20 cellular contexts compared by ENCODE assay signal in genomic region chr22:43241138-43241597, GRCh38. TPM values are rescaled to one million over a fixed set of nuclear protein-coding genes. Genes with fewer than 3 reads are reported as not detected.
DNase-seq lines count a peak whose midpoint lies in the region; ATAC-seq, FAIRE-seq and TF ChIP-seq lines count a peak whose summit lies in the region.
"Had no signal": no experiment of that assay in that cellular context is flagged by ENCODE, and none has a peak within 500 bp of the region (broad histone marks: within the 10 kb centered on the region; RNA-seq: fewer than 3 reads in every experiment).

No MANE protein-coding gene starts in this region.

- H3K14ac ChIP-seq in H1 (ENCODE audit: insufficient read length): no peak overlapping the region

- FAIRE-seq in HepG2 (lab: Jason Lieb, UNC) (peak; percentile 84), H1 (lab: Jason Lieb, UNC) (no peak)
- FAIRE-seq: GM12892, H54 had no signal

- TF ChIP-seq CTCF in HepG2 (CRISPR knock-in tag; IDR thresholded peaks at IDR 0.05) (no peak), right lobe of liver (IDR thresholded peaks at IDR 0.05) (no peak), H1 (IDR thresholded peaks at IDR 0.05; ENCODE audit: control extremely low read depth in 1 of 3, insufficient read depth in 1 of 3, low read depth in 1 of 3, low read length in 3 of 3) (no peak), lower lobe of right lung (IDR thresholded peaks at IDR 0.05) (no peak), upper lobe of right lung (IDR thresholded peaks at IDR 0.05) (no peak), OCI-LY7 (conservative IDR thresholded peaks at IDR 0.05; ENCODE audit: low read length) (no peak)

- no peak overlapping the region for H4K5ac ChIP-seq in H1 (ENCODE audit: insufficient read length, low read depth, low read length)

- H3K4ac ChIP-seq in H1 (replicated peaks; ENCODE audit: insufficient read length, low read depth, low read length): no peak overlapping the region

- no peak overlapping the region for H3K56ac ChIP-seq in H1 (replicated peaks; ENCODE audit: insufficient read length, low read depth, low read length)

- no peaks in the 10 kb centered on the region for H3K36me3 ChIP-seq in HepG2 (replicated peaks in 1 of 2; ENCODE audit: control insufficient read depth in 1 of 2, insufficient read depth in 2 of 2, low read length in 2 of 2)
- H3K36me3 ChIP-seq in right lobe of liver: no peaks in the 10 kb centered on the region
- no peaks in the 10 kb centered on the region for H3K36me3 ChIP-seq in H1 (ENCODE audit: control insufficient read depth in 2 of 4, insufficient read depth in 4 of 4, low read length in 3 of 4)
- H3K36me3 ChIP-seq in lower lobe of right lung: no peaks in the 10 kb centered on the region
- no peaks in the 10 kb centered on the region for H3K36me3 ChIP-seq in upper lobe of right lung
- no peaks in the 10 kb centered on the region for H3K36me3 ChIP-seq in OCI-LY7 (ENCODE audit: insufficient read depth, low read length)

- ATAC-seq in HepG2: peak; percentile 76
- ATAC-seq in right lobe of liver: no peak
- ATAC-seq in lower lobe of right lung: peak; percentile 74 to 75
- ATAC-seq in upper lobe of right lung: peak; percentile 74
- no peak for ATAC-seq in GM21723 (IDR thresholded peaks at IDR 0.05; ENCODE audit: unreplicated experiment)
- ATAC-seq: HCT116 had no signal

- no peak overlapping the region for H2BK12ac ChIP-seq in H1 (ENCODE audit: low read depth, low read length)

- no peaks in the 10 kb centered on the region for H3K23me2 ChIP-seq in H1 (ENCODE audit: low read depth, low read length)

- CTCF ChIA-PET in HepG2 (lab: Yijun Ruan, JAX; ENCODE audit: low intra/inter-chr PET ratio, low total read pairs): no interaction called here
- CTCF ChIA-PET in H1 (lab: Charles Lee; ENCODE audit: partially characterized antibody): interaction anchor here (4.4 to 26.8 kb wide), 3 partner anchors 9 to 30 kb away, joined by 17 to 388 read pairs (median 35); no protein-coding TSS in a partner anchor
- CTCF ChIA-PET in OCI-LY7 (lab: Charles Lee; ENCODE audit: unreplicated experiment): no interaction called here

- H2BK15ac ChIP-seq in H1 (ENCODE audit: low read length): no peak overlapping the region

- H3K4me2 ChIP-seq in HepG2 (ENCODE audit: low read depth, low read length) (peak overlapping the region; percentile 48), H1 (ENCODE audit: insufficient read depth in 1 of 2, low read depth in 2 of 2, low read length in 2 of 2) (no peak overlapping the region), OCI-LY7 (ENCODE audit: low read length) (no peak overlapping the region)

- no peaks in the 10 kb centered on the region for H3K79me1 ChIP-seq in H1 (ENCODE audit: low read depth, low read length)

- POLR2A ChIA-PET in HepG2 (lab: Yijun Ruan, JAX): no interaction called here
- POLR2A ChIA-PET in H1 (lab: Charles Lee; ENCODE audit: partially characterized antibody): interaction anchor here (1.3 kb wide), 1 partner anchor 8 kb away, joined by 3 read pairs; no protein-coding TSS in a partner anchor
- POLR2A ChIA-PET in OCI-LY7 (lab: Charles Lee): no interaction called here

- H3K18ac ChIP-seq in H1 (ENCODE audit: extremely low read depth, low read length): no peak overlapping the region; the same call in 1 of the 2 replicates

- H3K27ac ChIP-seq in HepG2 (ENCODE audit: extremely low read length, insufficient read depth, low read length): no peak overlapping the region
- H3K27ac ChIP-seq in right lobe of liver: no peak overlapping the region
- no peak overlapping the region for H3K27ac ChIP-seq in H1 (ENCODE audit: low read depth, low read length)
- H3K27ac ChIP-seq in lower lobe of right lung: no peak overlapping the region
- no peak overlapping the region for H3K27ac ChIP-seq in upper lobe of right lung
- no peak overlapping the region for H3K27ac ChIP-seq in OCI-LY7 (ENCODE audit: low read depth, low read length, poor library complexity, severe bottlenecking)
- H3K27ac ChIP-seq: 22Rv1, HL-60 had no signal

- no peak for TF ChIP-seq RAD21 in HepG2 (CRISPR knock-in tag; IDR thresholded peaks at IDR 0.05)
- TF ChIP-seq RAD21 in H1 (IDR thresholded peaks at IDR 0.05 in 1 of 2, conservative IDR thresholded peaks at IDR 0.05 in 1 of 2; ENCODE audit: low read depth in 2 of 2, low read length in 2 of 2): no peak

- peak overlapping the region; percentile 35; the same call in 1 of the 2 replicates for H4K8ac ChIP-seq in H1 (ENCODE audit: extremely low read depth, insufficient read depth, low read length)

- no peaks in the 10 kb centered on the region for H3K9me3 ChIP-seq in HepG2 (ENCODE audit: low read length)
- no peaks in the 10 kb centered on the region for H3K9me3 ChIP-seq in right lobe of liver
- H3K9me3 ChIP-seq in H1 (ENCODE audit: insufficient read depth in 2 of 2, low read depth in 1 of 2, low read length in 1 of 2): no peaks in the 10 kb centered on the region
- H3K9me3 ChIP-seq in lower lobe of right lung: no peaks in the 10 kb centered on the region
- no peaks in the 10 kb centered on the region for H3K9me3 ChIP-seq in upper lobe of right lung
- H3K9me3 ChIP-seq in OCI-LY7 (ENCODE audit: low read length): no peaks in the 10 kb centered on the region

- no peak overlapping the region for H2BK5ac ChIP-seq in H1 (ENCODE audit: low read depth, low read length)

- H2AK5ac ChIP-seq in H1 (ENCODE audit: low read depth, low read length): no peak overlapping the region

- H3K9me2 ChIP-seq in OCI-LY7 (ENCODE audit: insufficient read depth, low read length): no peaks in the 10 kb centered on the region

- in situ Hi-C loops in HepG2 (cut with HindIII; ENCODE audit: extremely low pct_ligation_motif_present, low pct_unique_long_range_greater_than_20kb): no loop called here

- H3K9ac ChIP-seq in HepG2 (ENCODE audit: insufficient read depth, low read depth, low read length) (no peak overlapping the region), H1 (replicated peaks in 1 of 4; ENCODE audit: extremely low read depth in 1 of 4, low read depth in 3 of 4, low read length in 3 of 4) (no peak overlapping the region)

- WGBS in HepG2 (ENCODE audit: low lambda C conversion rate): 55% methylated on average over 5 of the region's 15 CpGs
- WGBS in right lobe of liver (ENCODE audit: insufficient coverage, low coverage, low lambda C conversion rate, missing lambda C conversion rate): no CpG with 5 or more reads among the region's 15 CpGs
- 89% methylated on average over 14 of the region's 15 CpGs; no CpG with 5 or more reads in 1 of the 2 experiments for WGBS in H1 (ENCODE audit: extremely low coverage in 1 of 2, insufficient coverage in 1 of 2, insufficient read length in 1 of 2, insufficient replicate concordance in 2 of 2, low coverage in 1 of 2, low lambda C conversion rate in 2 of 2, missing lambda C conversion rate in 1 of 2), 2 experiments

- no TSS peak for BruUV-seq in HepG2 (replicated peaks; lab: Mats Ljungman, UMichigan)
- no TSS peak for BruUV-seq in OCI-LY7 (replicated peaks; lab: Mats Ljungman, UMichigan)

- TF ChIP-seq POLR2A in HepG2 (IDR thresholded peaks at IDR 0.05; ENCODE audit: insufficient read depth in 1 of 2, low read depth in 2 of 2, low read length in 2 of 2) (no peak), right lobe of liver (IDR thresholded peaks at IDR 0.05) (no peak), H1 (IDR thresholded peaks at IDR 0.05; ENCODE audit: control extremely low read depth in 1 of 2, low read depth in 2 of 2, low read length in 2 of 2) (no peak)

- H3K27me3 ChIP-seq in HepG2 (ENCODE audit: control insufficient read depth in 1 of 2, insufficient read depth in 2 of 2, low read length in 2 of 2) (peaks cover 0 to 15% of the 10 kb centered on the region in 2 experiments; a peak in 4 of 5 replicates), right lobe of liver (no peaks in the 10 kb centered on the region), H1 (replicated peaks in 1 of 4; ENCODE audit: control insufficient read depth in 3 of 4, extremely low read depth in 1 of 4, insufficient read depth in 3 of 4, low read length in 3 of 4) (no peaks in the 10 kb centered on the region), lower lobe of right lung (ENCODE audit: low read depth) (no peaks in the 10 kb centered on the region), upper lobe of right lung (no peaks in the 10 kb centered on the region)

- H2AFZ ChIP-seq in HepG2 (ENCODE audit: low read length) (no peak overlapping the region), H1 (ENCODE audit: low read length) (no peak overlapping the region), OCI-LY7 (ENCODE audit: low read length) (no peak overlapping the region)

- H2BK120ac ChIP-seq in H1 (replicated peaks; ENCODE audit: low read depth, low read length): no peak overlapping the region

- H3K79me2 ChIP-seq in HepG2 (ENCODE audit: insufficient read depth, low read length): no peaks in the 10 kb centered on the region
- no peaks in the 10 kb centered on the region for H3K79me2 ChIP-seq in H1 (ENCODE audit: control insufficient read depth in 1 of 2, insufficient read depth in 2 of 2, low read length in 2 of 2)
- H3K79me2 ChIP-seq in OCI-LY7 (ENCODE audit: insufficient read depth, low read depth, low read length): no peaks in the 10 kb centered on the region

- H3K4me3 ChIP-seq in HepG2 (replicated peaks in 1 of 3; ENCODE audit: insufficient read depth in 1 of 3, low read depth in 2 of 3, low read length in 3 of 3): no peak overlapping the region; a peak in 1 of 6 replicates
- H3K4me3 ChIP-seq in right lobe of liver: no peak overlapping the region
- H3K4me3 ChIP-seq in H1 (ENCODE audit: extremely low read depth in 1 of 4, insufficient read depth in 2 of 4, low read depth in 3 of 4, low read length in 4 of 4): no peak overlapping the region
- H3K4me3 ChIP-seq in lower lobe of right lung: no peak overlapping the region
- H3K4me3 ChIP-seq in upper lobe of right lung: no peak overlapping the region
- H3K4me3 ChIP-seq in OCI-LY7 (ENCODE audit: low read depth, low read length, poor library complexity, severe bottlenecking): no peak overlapping the region

- TF ChIP-seq EP300 in HepG2 (IDR thresholded peaks at IDR 0.05; ENCODE audit: low read depth in 2 of 2, low read length in 2 of 2) (peak in 1 of 2 experiments; percentile 23; a peak in 1 of 4 replicates), HepG2 (CRISPR knock-in tag; IDR thresholded peaks at IDR 0.05; ENCODE audit: borderline replicate concordance) (0 out of 2 replicates have a peak, but pooled peaks have one; percentile 31), H1 (IDR thresholded peaks at IDR 0.05; ENCODE audit: borderline replicate concordance in 1 of 2, low read depth in 2 of 2, low read length in 2 of 2) (no peak)

- peak; percentile 88 for DNase-seq in HepG2 (ENCODE audit: low spot score)
- no peak for DNase-seq in right lobe of liver
- no peak for DNase-seq in H1 (ENCODE audit: low read depth in 1 of 2, low spot score in 2 of 2)
- DNase-seq in lower lobe of right lung: peak; percentile 81
- peak; percentile 84 for DNase-seq in upper lobe of right lung
- no peak for DNase-seq in OCI-LY7 (ENCODE audit: low spot score)
- DNase-seq in NCI-H345 treated with DMSO at 0.1 percent for 48 hours (lab: John Stamatoyannopoulos, UW; ENCODE audit: unreplicated experiment): no peak
- DNase-seq: ACHN; C1 segment of cervical spinal cord; CD4-positive, alpha-beta T cell; DMS153; DMS79 treated with DMSO at 0.1 percent for 48 hours; EL; GDM1 had no signal

- H3K4me1 ChIP-seq in HepG2 (ENCODE audit: insufficient read depth, low read length) (peaks cover 87% of the 10 kb centered on the region), right lobe of liver (peaks cover 2 to 32% (median 19%) of the 10 kb centered on the region in 4 donors), H1 (replicated peaks in 1 of 4; ENCODE audit: control insufficient read depth in 3 of 4, insufficient read depth in 4 of 4, low read length in 3 of 4) (no peaks in the 10 kb centered on the region; a peak in 1 of 7 replicates), lower lobe of right lung (peaks cover 49% of the 10 kb centered on the region), upper lobe of right lung (peaks cover 37% of the 10 kb centered on the region), OCI-LY7 (ENCODE audit: insufficient read depth, low read length, poor library complexity, severe bottlenecking) (no peaks in the 10 kb centered on the region)

- intact Hi-C loops in HepG2 (cut with micrococcal nuclease; ENCODE audit: unreplicated experiment): no loop called here
- intact Hi-C loops in right lobe of liver (cut with DNase I): no loop called here
- intact Hi-C loops in lower lobe of right lung (cut with DNase I): no loop called here
- intact Hi-C loops in upper lobe of right lung (cut with DNase I): no loop called here
- intact Hi-C loops in OCI-LY7 (cut with micrococcal nuclease; ENCODE audit: unreplicated experiment): no loop called here

- H3K23ac ChIP-seq in H1 (ENCODE audit: insufficient read length): no peak overlapping the region

- H4K91ac ChIP-seq in H1 (replicated peaks; ENCODE audit: insufficient read length, low read length): no peak overlapping the region

- H4K20me1 ChIP-seq in HepG2 (ENCODE audit: insufficient read depth, low read length) (no peaks in the 10 kb centered on the region), H1 (replicated peaks in 1 of 2; ENCODE audit: control insufficient read depth in 1 of 2, insufficient read depth in 2 of 2, low read length in 2 of 2) (no peaks in the 10 kb centered on the region), OCI-LY7 (ENCODE audit: insufficient read depth, low read length) (no peaks in the 10 kb centered on the region)

- no peak overlapping the region for H2BK20ac ChIP-seq in H1 (ENCODE audit: low read length)

RNA-seq across cellular contexts. Expression of gene TTLL12, which starts 54.2 kb away (rescaled TPM):
- total RNA-seq in HepG2 (2016; rRNA removed; fragmentation: Illumina TruSeq; extraction: Trizol) (34.1 and 38.1 TPM in 2 replicates), right lobe of liver (10 to 100 TPM; 18.6 to 43.5 (median 24.4) TPM), lower lobe of right lung (21.6 TPM), upper lobe of right lung (20.5 TPM), OCI-LY7 (2022) (62.6 and 66.5 TPM in 2 replicates)
- total RNA-seq in HepG2 (2016; cell fraction: cytosol; rRNA removed; fragmentation: Illumina TruSeq; extraction: Trizol; ENCODE audit: low read depth): 6.3 and 6.6 TPM in 2 replicates
- 28.8 and 39.8 TPM in 2 replicates for total RNA-seq in HepG2 (2016; cell fraction: insoluble cytoplasmic fraction; rRNA removed; fragmentation: Illumina TruSeq; extraction: Trizol)
- 16.2 and 19.8 TPM in 2 replicates for total RNA-seq in HepG2 (2016; cell fraction: membrane; rRNA removed; fragmentation: Illumina TruSeq; extraction: Trizol)
- total RNA-seq in HepG2 (2016; cell fraction: nucleus; rRNA removed; fragmentation: Illumina TruSeq; extraction: Trizol): 17.4 and 21.4 TPM in 2 replicates
- polyA plus RNA-seq in HepG2 (2011; rRNA removed) (11.9 and 16.9 TPM in 2 replicates), H1 (2011; rRNA removed) (101 and 152 TPM in 2 replicates)
- 9.1 and 12.7 TPM in 2 replicates for polyA plus RNA-seq in HepG2 (2011; cell fraction: cytosol; rRNA removed)
- 19.9 and 21.7 TPM in 2 replicates for polyA plus RNA-seq in HepG2 (2011; cell fraction: nucleus; rRNA removed)
- polyA plus RNA-seq in HepG2 (2012): 16.6 and 24.0 TPM in 2 replicates
- 3.3 and 3.4 TPM in 2 replicates for polyA plus RNA-seq in HepG2 (2016; cell fraction: cytosol; fragmentation: Illumina TruSeq; extraction: Trizol; ENCODE audit: low read depth)
- 31.2 and 38.2 TPM in 2 replicates for polyA plus RNA-seq in HepG2 (2016; cell fraction: insoluble cytoplasmic fraction; fragmentation: Illumina TruSeq; extraction: Trizol; ENCODE audit: low read depth)
- polyA plus RNA-seq in HepG2 (2016; cell fraction: membrane; fragmentation: Illumina TruSeq; extraction: Trizol; ENCODE audit: low read depth): 9.6 and 9.7 TPM in 2 replicates
- 32.8 and 35.2 TPM in 2 replicates for polyA plus RNA-seq in HepG2 (2016; cell fraction: nucleus; fragmentation: Illumina TruSeq; extraction: Trizol; ENCODE audit: insufficient read depth, low read depth)
- polyA minus RNA-seq in HepG2 (2011; rRNA and poly(A)+ RNA removed; ENCODE audit: low replicate concordance): 43.9 and 71.0 TPM in 2 replicates
- 11.3 and 11.7 TPM in 2 replicates for polyA minus RNA-seq in HepG2 (2011; cell fraction: cytosol; rRNA and poly(A)+ RNA removed)
- 6.5 and 7.7 TPM in 2 replicates for polyA minus RNA-seq in HepG2 (2011; cell fraction: nucleus; rRNA and poly(A)+ RNA removed)
- 124 and 125 TPM in 2 replicates for total RNA-seq in H1 (2021; fragmentation: NEBNext Ultra II Directional; extraction: Animal tissue kit (Norgen Biotek cat#: 25700))
- polyA plus RNA-seq in H1 (2011; cell fraction: cytosol; rRNA removed): 63.8 TPM
- 119 TPM for polyA plus RNA-seq in H1 (2011; cell fraction: nucleus; rRNA removed)
- 78.9 to 105 TPM (median 98.6 TPM) in 4 replicates for polyA plus RNA-seq in H1 (2012, experiment 1 of 2)
- 117 TPM for polyA plus RNA-seq in H1 (2012, experiment 2 of 2)
- 71.1 TPM for polyA plus RNA-seq in H1 (2013, experiment 1 of 2)
- 74.2 TPM for polyA plus RNA-seq in H1 (2013, experiment 2 of 2)
- 50.6 and 56.1 TPM in 2 replicates for polyA minus RNA-seq in H1 (2011; rRNA and poly(A)+ RNA removed)
- 63.1 TPM for polyA minus RNA-seq in H1 (2011; cell fraction: cytosol; rRNA and poly(A)+ RNA removed)
- 34.2 TPM for polyA minus RNA-seq in H1 (2011; cell fraction: nucleus; rRNA and poly(A)+ RNA removed)
- total RNA-seq in OCI-LY7 (2014; rRNA removed; shearing (Covaris generic)): 66.7 and 71.5 TPM in 2 replicates

Comparison
In these comparisons a context has a peak if more than half of its experiments do, and no peak if none do; other contexts are left out.
1. ATAC-seq: peak in HepG2 (single experiment), lower lobe of right lung (2 of 2) and upper lobe of right lung (single experiment); none in right lobe of liver (0 of 4) and GM21723 (single experiment).
2. DNase-seq: peak in HepG2 (single experiment), lower lobe of right lung (single experiment) and upper lobe of right lung (single experiment); none in right lobe of liver (0 of 3), H1 (0 of 2), OCI-LY7 (single experiment) and NCI-H345 treated with DMSO at 0.1 percent for 48 hours (single experiment).
3. Of the 41 proteins assayed by ChIP-seq in both HepG2 and H1: peak only in HepG2: ATF2, ATF3, CEBPB, EP300, KDM1A, MAX and 7 more; only in H1: none; in both: none; in neither: 27; mixed calls (peak in some experiments, not most) for 1.